In genomic region chr11:78646564-78647185, GRCh38 we compare ENCODE assay signal across 8 cellular contexts.
A peak's percentile ranks its signal among the peaks of the same experiment; 100 is the strongest.
DNase-seq lines count a peak whose midpoint lies in the region; ATAC-seq and TF ChIP-seq lines count a peak whose summit lies in the region.

No MANE protein-coding gene starts in this region.

- H3K9ac ChIP-seq in NT2/D1 (ENCODE audit: insufficient read length, low read depth) = no peak overlapping the region

- H3K36me3 Mint-ChIP-seq in activated T-cell treated with anti-CD3 and anti-CD28 coated beads, Interleukin-2, amount 50 U/mL, for 4 hours (ENCODE audit: insufficient read depth) = no peaks in the 10 kb centered on the region

- no peak overlapping the region for H3K4me3 Mint-ChIP-seq in activated T-cell treated with anti-CD3 and anti-CD28 coated beads, Interleukin-2, amount 50 U/mL, for 4 hours

- H3K27me3 ChIP-seq in NT2/D1 (ENCODE audit: insufficient read depth, insufficient read length) (peaks cover 2% of the 10 kb centered on the region), foreskin keratinocyte (no peaks in the 10 kb centered on the region)

- H3K4me1 ChIP-seq in NT2/D1 (ENCODE audit: insufficient read depth, insufficient read length) = peaks cover 2% of the 10 kb centered on the region
- peaks cover 8% of the 10 kb centered on the region for H3K4me1 ChIP-seq in foreskin keratinocyte

- peaks cover 9% of the 10 kb centered on the region for H3K27me3 Mint-ChIP-seq in activated T-cell treated with anti-CD3 and anti-CD28 coated beads, Interleukin-2, amount 50 U/mL, for 4 hours (ENCODE audit: low read depth)

- no peak overlapping the region for H3K4me3 ChIP-seq in NT2/D1 (ENCODE audit: insufficient read length, low read depth)

- peak; percentile 91 for TF ChIP-seq CTCF in foreskin keratinocyte (conservative IDR thresholded peaks at IDR 0.05)

- H3K9me3 Mint-ChIP-seq in activated T-cell treated with anti-CD3 and anti-CD28 coated beads, Interleukin-2, amount 50 U/mL, for 4 hours = no peaks in the 10 kb centered on the region

- ATAC-seq in activated T-cell treated with anti-CD3 and anti-CD28 coated beads, Interleukin-2, amount 50 U/mL, for 4 hours = no peak
- peak; percentile 43 for ATAC-seq in foreskin keratinocyte

- DNase-seq in NK-92 treated with Interleukin-12 subunit alpha and Interleukin-12 subunit beta, amount 100 ng/mL, for 24 hours (lab: John Stamatoyannopoulos, UW) = peak; percentile 27
- DNase-seq in NK-92 (lab: John Stamatoyannopoulos, UW; ENCODE audit: unreplicated experiment) (no peak), NT2/D1 (ENCODE audit: low read depth, low spot score) (peak; percentile 48), foreskin keratinocyte (peak; percentile 50 to 74), putamen (ENCODE audit: low spot score) (peak; percentile 7), foreskin melanocyte (no peak)
- DNase-seq in activated T-cell treated with anti-CD3 and anti-CD28 coated beads, Interleukin-2, amount 50 U/mL, for 4 hours = peak; percentile 34

- no peaks in the 10 kb centered on the region for H3K36me3 ChIP-seq in NT2/D1 (ENCODE audit: insufficient read depth, insufficient read length, low read length)

- no peak for TF ChIP-seq EP300 in Ishikawa (IDR thresholded peaks at IDR 0.05; ENCODE audit: borderline replicate concordance)

- peak; percentile 58 for TF ChIP-seq RAD21 in Ishikawa (IDR thresholded peaks at IDR 0.05; ENCODE audit: low read depth)

- H3K9me3 ChIP-seq in NT2/D1 (ENCODE audit: insufficient read depth, low read length) = no peaks in the 10 kb centered on the region

- H3K27ac ChIP-seq in foreskin keratinocyte = peak overlapping the region; percentile 14

- H3K4me1 Mint-ChIP-seq in activated T-cell treated with anti-CD3 and anti-CD28 coated beads, Interleukin-2, amount 50 U/mL, for 4 hours (ENCODE audit: low read depth) = peaks cover 14% of the 10 kb centered on the region

TF ChIP-seq in Ishikawa, 13 proteins besides CTCF, POLR2A, EP300 and RAD21:
- TF ChIP-seq YY1 (IDR thresholded peaks at IDR 0.05; ENCODE audit: low read depth) (no peak), REST (IDR thresholded peaks at IDR 0.05; ENCODE audit: low read depth) (no peak), CEBPB (IDR thresholded peaks at IDR 0.05) (no peak), USF1 (IDR thresholded peaks at IDR 0.05) (no peak)

Comparison
In these comparisons a context has a peak if more than half of its experiments do, and no peak if none do; other contexts are left out.
1. DNase-seq: peak in NK-92 treated with Interleukin-12 subunit alpha and Interleukin-12 subunit beta, amount 100 ng/mL, for 24 hours (single experiment), NT2/D1 (single experiment), activated T-cell treated with anti-CD3 and anti-CD28 coated beads, Interleukin-2, amount 50 U/mL, for 4 hours (single experiment), foreskin keratinocyte (2 of 2) and putamen (single experiment); none in NK-92 (single experiment) and foreskin melanocyte (single experiment).